In the genomic region with DNA sequence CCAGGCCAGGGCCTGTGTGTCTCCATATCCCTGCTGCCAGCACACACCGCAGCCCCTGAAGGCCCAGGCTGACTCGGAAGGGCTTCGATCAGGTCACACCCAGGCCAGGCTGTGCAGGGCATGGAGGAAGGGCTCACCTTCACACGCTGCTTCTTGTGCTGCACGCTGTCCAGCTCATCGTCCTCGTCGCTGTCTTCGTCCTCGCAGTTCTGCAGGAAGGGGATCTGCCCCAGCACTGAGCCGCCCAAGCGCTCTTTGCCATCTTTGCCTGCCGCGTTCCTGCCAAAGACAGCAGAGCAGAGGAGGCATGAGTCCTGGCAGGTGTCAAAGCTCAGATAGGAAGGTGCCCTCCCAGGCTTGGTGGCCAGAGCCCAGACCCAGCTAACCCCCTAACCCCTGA, we compare ENCODE assay signal across 1 cellular context.
TF ChIP-seq lines count a peak whose summit lies in the region.

No MANE protein-coding gene starts in this region.

TF ChIP-seq in endothelial cell of umbilical vein, 7 proteins besides CTCF, POLR2A, EP300 and RAD21:
- no peak for TF ChIP-seq POLR2AphosphoS5 (IDR thresholded peaks at IDR 0.05; ENCODE audit: insufficient read depth, low read depth, low read length)
- no peak for TF ChIP-seq EZH2 (IDR thresholded peaks at IDR 0.05; ENCODE audit: borderline replicate concordance, low read depth, low read length, severe bottlenecking)
- TF ChIP-seq GATA2 (IDR thresholded peaks at IDR 0.05; ENCODE audit: insufficient read depth, insufficient read length, low read depth, low read length) = no peak
